ENCODE assay signal across 10 cellular contexts in the genomic region with DNA sequence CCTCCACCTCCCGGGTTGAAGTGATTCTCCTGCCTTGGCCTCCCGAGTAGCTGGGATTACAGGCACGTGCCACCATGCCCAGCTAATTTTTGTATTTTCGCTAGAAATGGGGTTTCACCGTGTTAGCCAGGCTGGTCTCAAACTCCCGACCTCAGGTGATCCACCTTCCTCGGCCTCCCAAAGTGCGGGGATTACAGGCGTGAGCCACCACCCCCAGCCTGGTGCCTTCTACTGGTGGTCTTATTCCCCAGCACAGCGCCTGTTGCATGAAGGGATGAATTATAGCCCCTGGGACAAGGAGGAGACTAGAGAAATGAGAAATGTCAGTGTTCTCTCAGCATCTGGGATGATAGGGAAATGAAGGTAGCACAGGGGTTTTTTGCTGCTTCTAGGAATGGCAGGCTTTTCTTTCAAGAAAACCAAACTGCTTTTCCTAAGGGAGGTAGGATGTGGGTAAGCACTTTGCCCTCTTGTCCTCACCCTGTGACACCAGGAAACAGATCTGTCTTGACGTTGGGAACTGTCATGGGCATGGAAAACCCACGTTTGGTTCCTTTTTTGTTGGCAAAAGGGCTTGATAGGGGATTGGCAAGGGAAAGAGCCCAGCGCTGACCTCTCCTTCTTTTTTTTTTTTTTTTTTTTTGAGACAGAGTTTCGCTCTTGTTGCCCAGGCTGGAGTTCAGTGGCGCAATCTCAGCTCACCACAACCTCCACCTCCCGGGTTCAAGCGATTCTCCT. TPM values are rescaled to one million over a fixed set of nuclear protein-coding genes. Genes with fewer than 3 reads are reported as not detected.
A peak's percentile ranks its signal among the peaks of the same experiment; 100 is the strongest.
DNase-seq lines count a peak whose midpoint lies in the region; ATAC-seq and TF ChIP-seq lines count a peak whose summit lies in the region.
"Not testable (repeated sequence)": the region's sequence is repeated elsewhere in the genome, so short reads cannot be mapped to it uniquely, and the experiment has no call there.
"Had no signal": no experiment of that assay in that cellular context is flagged by ENCODE, and none has a peak within 500 bp of the region (broad histone marks: within the 10 kb centered on the region; RNA-seq: fewer than 3 reads in every experiment).

No MANE protein-coding gene starts in this region.

- not testable (repeated sequence) for H3K4me3 ChIP-seq in A673 (ENCODE audit: low read depth, low read length, poor library complexity, severe bottlenecking); lung; prostate gland
- H3K4me3 ChIP-seq in dorsolateral prefrontal cortex: peak overlapping the region in 9 of 59 donors; percentile 12 to 30 (median 19)
- peak overlapping the region in 9 of 12 donors; percentile 13 to 45 (median 31) for H3K4me3 ChIP-seq in heart left ventricle
- H3K4me3 ChIP-seq in subcutaneous abdominal adipose tissue (ENCODE audit: low read depth in 1 of 5, low read length in 5 of 5): peak overlapping the region; percentile 27 to 56 (median 50)

- H3K9ac ChIP-seq in subcutaneous abdominal adipose tissue (ENCODE audit: low read length in 5 of 5): peak overlapping the region; percentile 48 to 88 (median 73)

- H3K27me3 ChIP-seq in A673 (replicated peaks; ENCODE audit: insufficient read depth, low read depth, low read length, poor library complexity); dorsolateral prefrontal cortex; heart left ventricle; lung (ENCODE audit: control insufficient read depth, insufficient read depth); prostate gland (replicated peaks; ENCODE audit: insufficient read depth); subcutaneous abdominal adipose tissue (ENCODE audit: control insufficient read depth in 5 of 5, insufficient read depth in 4 of 5, low read length in 5 of 5): not testable (repeated sequence)

- BruUV-seq in A673 (replicated peaks; lab: Mats Ljungman, UMichigan): TSS peak; percentile 96

- DNase-seq in A673 (ENCODE audit: low spot score); dorsolateral prefrontal cortex; heart left ventricle; lung (ENCODE audit: low spot score); prostate gland (ENCODE audit: low spot score): not testable (repeated sequence)
- DNase-seq in LHCN-M2 (ENCODE audit: low read depth): peak; percentile 19

- WGBS in adipose tissue, 3 donors: 60 to 71% (median 62%) methylated on average over 17 of the region's 17 CpGs
- 73 to 78% (median 77%) methylated on average over 17 of the region's 17 CpGs for WGBS in heart left ventricle, 4 donors
- 71 to 74% methylated on average over 16 to 17 of the region's 17 CpGs for WGBS in lung, 2 donors
- 79% methylated on average over 17 of the region's 17 CpGs for WGBS in prostate gland

- intact Hi-C loops in A673 (cut with micrococcal nuclease; ENCODE audit: unreplicated experiment); dorsolateral prefrontal cortex (cut with DNase I); prostate gland (cut with DNase I): not testable (repeated sequence)
- intact Hi-C loops in heart left ventricle (cut with DNase I): loop anchor here in 3 of 10 donors (2.0 to 5.0 kb wide), 3 partner anchors 18 to 79 kb away; partner anchors contain the start of gene PYM1 (in 3 of the 3)

- not testable (repeated sequence) for TF ChIP-seq CTCF in A673 (conservative IDR thresholded peaks at IDR 0.05; ENCODE audit: low read depth, low read length); dorsolateral prefrontal cortex (IDR thresholded peaks at IDR 0.05 in 54 of 56, conservative IDR thresholded peaks at IDR 0.05 in 2 of 56; ENCODE audit: low read depth in 1 of 56, partially characterized antibody in 56 of 56); heart left ventricle (IDR thresholded peaks at IDR 0.05); lung (IDR thresholded peaks at IDR 0.05; ENCODE audit: control extremely low read depth, extremely low read depth); prostate gland (IDR thresholded peaks at IDR 0.05)

- POLR2A ChIA-PET in A673 (lab: Charles Lee; ENCODE audit: low non-redundant PET): not testable (repeated sequence)

- H3K27ac ChIP-seq in A673 (ENCODE audit: low read depth, low read length, poor library complexity, severe bottlenecking): not testable (repeated sequence)
- H3K27ac ChIP-seq in adipose tissue (ENCODE audit: low read depth, low read length) (peak overlapping the region; percentile 75), dorsolateral prefrontal cortex (peak overlapping the region in 35 of 59 donors; percentile 4 to 93 (median 49)), heart left ventricle (peak overlapping the region; percentile 81 to 95 (median 90)), lung (ENCODE audit: low read depth in 1 of 2, low read length in 1 of 2) (peak overlapping the region; percentile 75 to 95), prostate gland (peak overlapping the region; percentile 59 to 71), subcutaneous abdominal adipose tissue (ENCODE audit: low read depth, low read length) (peak overlapping the region; percentile 99)

- ATAC-seq in heart left ventricle: peak in 2 of 4 donors; percentile 8 to 19
- ATAC-seq in lung (ENCODE audit: insufficient read depth, low FRiP score): not testable (repeated sequence)

- not testable (repeated sequence) for TF ChIP-seq POLR2A in heart left ventricle (IDR thresholded peaks at IDR 0.05); prostate gland (IDR thresholded peaks at IDR 0.05)

- H3K36me3 ChIP-seq in A673 (ENCODE audit: insufficient read depth, low read length, poor library complexity, severe bottlenecking); heart left ventricle; lung (ENCODE audit: control insufficient read depth in 2 of 2, insufficient read depth in 2 of 2, low read length in 2 of 2); prostate gland; subcutaneous abdominal adipose tissue (ENCODE audit: control insufficient read depth in 5 of 5, insufficient read depth in 5 of 5, low read length in 5 of 5): not testable (repeated sequence)

- peaks cover 17% of the 10 kb centered on the region for H3K4me1 ChIP-seq in A673 (ENCODE audit: insufficient read depth, low read length, poor library complexity, severe bottlenecking)
- H3K4me1 ChIP-seq in heart left ventricle: peaks cover 0 to 58% (median 14%) of the 10 kb centered on the region in 12 donors
- not testable (repeated sequence) for H3K4me1 ChIP-seq in lung (ENCODE audit: control insufficient read depth in 2 of 2, insufficient read depth in 2 of 2, low read length in 2 of 2); prostate gland (replicated peaks)
- H3K4me1 ChIP-seq in subcutaneous abdominal adipose tissue (ENCODE audit: control insufficient read depth in 5 of 5, insufficient read depth in 5 of 5, low read length in 5 of 5): peaks cover 18 to 60% (median 48%) of the 10 kb centered on the region in 5 donors

- CTCF ChIA-PET in A673 (lab: Charles Lee): interaction anchor here (1.1 to 1.2 kb wide), 2 partner anchors 30 to 92 kb away, joined by 3 to 10 read pairs; partner anchors contain the start of gene ORMDL2

- not testable (repeated sequence) for H3K9me3 ChIP-seq in A673 (ENCODE audit: low read depth, low read length, poor library complexity, severe bottlenecking); heart left ventricle; lung (ENCODE audit: control insufficient read depth in 2 of 2, insufficient read depth in 1 of 2, low read length in 1 of 2); prostate gland; subcutaneous abdominal adipose tissue (ENCODE audit: control insufficient read depth in 5 of 5, low read length in 5 of 5)

RNA-seq across cellular contexts. Expression of gene MMP19, which starts 5.9 kb away (rescaled TPM):
- 2.2 and 2.3 TPM in 2 replicates for total RNA-seq in A673 (2021)
- total RNA-seq in LHCN-M2 (2014; rRNA removed): 24.1 and 24.9 TPM in 2 replicates
- 25.0 TPM for polyA plus RNA-seq in LHCN-M2 (2012)
- 100 to 1,000 TPM in 1 of 3 donors, 10 to 100 TPM in 1, 1 to 10 TPM in 1; 4.4 to 100 (median 39.6) TPM for polyA plus RNA-seq in adipose tissue
- 1 to 10 TPM in 9 of 120 experiments, under 1 TPM in 32, not detected in 79; 0.14 to 4.6 (median 0.50) TPM for total RNA-seq in dorsolateral prefrontal cortex
- 10 to 100 TPM in 1 of 9 donors, 1 to 10 TPM in 7, under 1 TPM in 1; 0.48 to 16.1 (median 2.8) TPM for total RNA-seq in heart left ventricle
- polyA plus RNA-seq in heart left ventricle: 1 to 10 TPM; 1.5 to 4.7 TPM
- 10 to 100 TPM in 1 of 2 donors, 1 to 10 TPM in 1; 9.6 to 53.9 TPM for total RNA-seq in lung
- polyA plus RNA-seq in lung: 10 to 100 TPM in 1 of 2 donors, 1 to 10 TPM in 1; 9.3 to 92.1 TPM
- 1 to 10 TPM in 1 of 2 donors, under 1 TPM in 1; 0.46 to 2.6 TPM for total RNA-seq in prostate gland
- total RNA-seq: activated CD4-positive, alpha-beta T cell treated with anti-CD3 and anti-CD28 coated beads, Interleukin-2, amount 10 ng/mL, durations not matched to agents 24 days and 14 days; activated T-helper 2 cell treated with anti-CD3 and anti-CD28 coated beads, Interferon-gamma antibody, Interleukin-2, Interleukin-4, amounts not matched to agents 10 μg/mL and 5 μg/mL and 100 μg/mL, durations not matched to agents 14 hours and 24 hours and 36 hours had no signal

RNA-seq across cellular contexts. Expression of gene DNAJC14, which starts 19.3 kb away (rescaled TPM):
- total RNA-seq in A673 (2021): 44.5 and 44.8 TPM in 2 replicates
- 48.5 and 54.8 TPM in 2 replicates for total RNA-seq in LHCN-M2 (2014; rRNA removed)
- polyA plus RNA-seq in LHCN-M2 (2012): 25.5 TPM
- 10 to 100 TPM; 10.6 to 17.5 (median 15.2) TPM for polyA plus RNA-seq in adipose tissue
- total RNA-seq in dorsolateral prefrontal cortex: 10 to 100 TPM; 16.1 to 31.4 (median 24.8) TPM
- total RNA-seq in heart left ventricle: 10 to 100 TPM; 13.9 to 41.7 (median 19.8) TPM
- polyA plus RNA-seq in heart left ventricle: 10 to 100 TPM in 1 of 2 donors, 1 to 10 TPM in 1; 9.4 to 31.7 TPM
- 10 to 100 TPM; 24.9 to 33.0 TPM for total RNA-seq in lung
- polyA plus RNA-seq in lung: 10 to 100 TPM; 15.8 to 30.7 TPM
- total RNA-seq in prostate gland: 10 to 100 TPM; 58.0 to 79.6 TPM

RNA-seq across cellular contexts. Expression of gene ORMDL2, which starts 30.8 kb away (rescaled TPM):
- total RNA-seq in A673 (2021): 32.3 and 35.4 TPM in 2 replicates
- 17.2 and 19.7 TPM in 2 replicates for total RNA-seq in LHCN-M2 (2014; rRNA removed)
- polyA plus RNA-seq in LHCN-M2 (2012): 84.6 TPM
- 10 to 100 TPM; 18.8 to 63.0 (median 27.2) TPM for polyA plus RNA-seq in adipose tissue
- 10 to 100 TPM in 89 of 120 experiments, 1 to 10 TPM in 31; 5.9 to 21.8 (median 11.6) TPM for total RNA-seq in dorsolateral prefrontal cortex
- total RNA-seq in heart left ventricle: 10 to 100 TPM in 8 of 9 donors, 1 to 10 TPM in 1; 9.6 to 42.3 (median 22.2) TPM
- 10 to 100 TPM; 31.4 to 61.9 TPM for polyA plus RNA-seq in heart left ventricle
- 10 to 100 TPM; 22.4 to 69.2 TPM for total RNA-seq in lung
- polyA plus RNA-seq in lung: 10 to 100 TPM; 94.6 to 98.1 TPM
- total RNA-seq in prostate gland: 10 to 100 TPM; 23.1 to 29.3 TPM

RNA-seq across cellular contexts. Expression of gene SARNP, which starts 31.1 kb away (rescaled TPM):
- total RNA-seq in A673 (2021) (104 and 115 TPM in 2 replicates), LHCN-M2 (2014; rRNA removed) (96.4 and 111 TPM in 2 replicates), dorsolateral prefrontal cortex (10 to 100 TPM; 26.4 to 54.1 (median 39.1) TPM), heart left ventricle (10 to 100 TPM; 47.2 to 69.3 (median 54.0) TPM), lung (10 to 100 TPM; 51.9 to 76.7 TPM), prostate gland (10 to 100 TPM; 65.9 to 75.9 TPM)
- 104 TPM for polyA plus RNA-seq in LHCN-M2 (2012)
- polyA plus RNA-seq in adipose tissue (10 to 100 TPM; 40.8 to 85.6 (median 65.7) TPM), heart left ventricle (100 to 1,000 TPM; 118 to 138 TPM), lung (100 to 1,000 TPM in 1 of 2 donors, 10 to 100 TPM in 1; 87.7 to 102 TPM)
